Comparison of ENCODE assay signal across 1 cellular context in genomic region chr20:43984587-43984986, GRCh38.
TF ChIP-seq lines count a peak whose summit lies in the region.

No MANE protein-coding gene starts in this region.

TF ChIP-seq in HepG2, 621 proteins besides CTCF, POLR2A, EP300 and RAD21 (continued from another document):
- TF ChIP-seq ZNF646 (CRISPR knock-in tag; IDR thresholded peaks at IDR 0.05) = no peak
- TF ChIP-seq GFI1 (CRISPR knock-in tag; IDR thresholded peaks at IDR 0.05; ENCODE audit: borderline replicate concordance) = no peak
- TF ChIP-seq PAX8 (CRISPR knock-in tag; IDR thresholded peaks at IDR 0.05; ENCODE audit: borderline replicate concordance) = no peak
- no peak for TF ChIP-seq ZNF605 (CRISPR knock-in tag; IDR thresholded peaks at IDR 0.05)
- no peak for TF ChIP-seq NPAS2 (CRISPR knock-in tag; IDR thresholded peaks at IDR 0.05; ENCODE audit: borderline replicate concordance)
- TF ChIP-seq ZNF382 (CRISPR knock-in tag; IDR thresholded peaks at IDR 0.05; ENCODE audit: borderline replicate concordance) = no peak
- TF ChIP-seq ZNF276 (CRISPR knock-in tag; IDR thresholded peaks at IDR 0.05; ENCODE audit: low read depth) = no peak
- no peak for TF ChIP-seq ZFP90 (CRISPR knock-in tag; IDR thresholded peaks at IDR 0.05; ENCODE audit: borderline replicate concordance)
- no peak for TF ChIP-seq FOXK1 (CRISPR knock-in tag; IDR thresholded peaks at IDR 0.05; ENCODE audit: borderline replicate concordance, low read depth)
- TF ChIP-seq MTERF4 (CRISPR knock-in tag; IDR thresholded peaks at IDR 0.05) = no peak
- TF ChIP-seq ZNF282 (IDR thresholded peaks at IDR 0.05; ENCODE audit: partially characterized antibody) = no peak
- TF ChIP-seq ATF1 (CRISPR knock-in tag; IDR thresholded peaks at IDR 0.05) = no peak
- no peak for TF ChIP-seq ETV6 (CRISPR knock-in tag; conservative IDR thresholded peaks at IDR 0.05)
- no peak for TF ChIP-seq MBNL3 (CRISPR knock-in tag; conservative IDR thresholded peaks at IDR 0.05)
